In the genomic region with DNA sequence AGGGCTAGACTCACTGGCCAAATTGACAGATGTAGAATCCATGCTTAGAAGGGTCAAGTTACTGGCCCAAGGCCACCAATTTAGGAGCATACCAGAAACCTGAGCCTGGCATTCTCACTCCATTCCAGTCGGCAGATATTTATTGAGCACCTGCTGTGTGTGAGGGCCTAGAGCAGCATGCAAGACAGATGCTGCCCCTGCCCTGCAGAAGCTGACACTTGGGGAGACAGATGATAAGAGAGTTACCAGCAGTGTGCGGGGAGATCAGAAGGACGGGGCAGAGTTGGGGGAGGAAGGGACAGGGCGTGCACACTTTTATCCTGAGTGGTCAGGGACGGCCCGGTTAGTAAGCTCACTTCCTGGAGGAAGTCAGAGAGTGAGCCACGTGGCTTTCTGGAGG, we compare ENCODE assay signal across 14 cellular contexts.
"Had no signal": no experiment of that assay in that cellular context is flagged by ENCODE, and none has a peak within 500 bp of the region (broad histone marks: within the 10 kb centered on the region; RNA-seq: fewer than 3 reads in every experiment).

No MANE protein-coding gene starts in this region.

- DNase-seq: activated CD4-positive, alpha-beta memory T cell treated with anti-CD3 and anti-CD28 coated beads for 36 hours; activated naive CD4-positive, alpha-beta T cell treated with anti-CD3 and anti-CD28 coated beads, Interleukin-2, amount 10 ng/mL, durations not matched to agents 7 days and 5 days; activated T-cell treated with anti-CD3 and anti-CD28 coated beads, Interleukin-2, amount 50 U/mL, for 24 hours; erythroblast; islet precursor cell; naive B cell; sigmoid colon; stimulated activated CD4-positive, alpha-beta T cell treated with anti-CD3 and anti-CD28 coated beads, Interleukin-1b, Interleukin-23, amount 100 ng/mL, for 48 hours; stomach; T-helper 2 cell; testis; upper lobe of left lung had no signal

- H3K4me3 ChIP-seq: neural progenitor cell, sigmoid colon, stomach, testis, upper lobe of left lung had no signal

- ATAC-seq: left lobe of liver had no signal
